In genomic region chr9:137412431-137412830, GRCh38 we compare ENCODE assay signal across 15 cellular contexts. TPM values are rescaled to one million over a fixed set of nuclear protein-coding genes. Genes with fewer than 3 reads are reported as not detected.
DNase-seq lines count a peak whose midpoint lies in the region; TF ChIP-seq lines count a peak whose summit lies in the region.
"Had no signal": no experiment of that assay in that cellular context is flagged by ENCODE, and none has a peak within 500 bp of the region (broad histone marks: within the 10 kb centered on the region; RNA-seq: fewer than 3 reads in every experiment).

No MANE protein-coding gene starts in this region.

- H2BK120ac ChIP-seq in mesendoderm (ENCODE audit: low read depth, low read length): no peak overlapping the region

- H3K56ac ChIP-seq in mesendoderm (ENCODE audit: low read length): no peak overlapping the region

- H3K4me2 ChIP-seq in DOHH2 (ENCODE audit: low read length) (peak overlapping the region; percentile 69), mesendoderm (ENCODE audit: low read length) (no peak overlapping the region)

- peak overlapping the region in 1 of 3 donors; percentile 8 for H3K9ac ChIP-seq in skeletal muscle tissue (ENCODE audit: low read depth in 1 of 3, low read length in 3 of 3)
- no peak overlapping the region for H3K9ac ChIP-seq in mesendoderm (ENCODE audit: low read length)

- no peak overlapping the region for H2BK5ac ChIP-seq in mesendoderm (ENCODE audit: low read length)

- H3K4me1 Mint-ChIP-seq in Calu3 (ENCODE audit: low read depth, unreplicated experiment): no peaks in the 10 kb centered on the region
- H3K4me1 Mint-ChIP-seq: neural crest cell had no signal

- H3K27me3 ChIP-seq in DOHH2 (ENCODE audit: control insufficient read depth, low read length): peaks cover 5% of the 10 kb centered on the region
- no peaks in the 10 kb centered on the region for H3K27me3 ChIP-seq in skeletal muscle tissue (ENCODE audit: control insufficient read depth in 3 of 3, insufficient read depth in 3 of 3, low read length in 3 of 3)
- H3K27me3 ChIP-seq in mesendoderm (ENCODE audit: insufficient read depth, low read length, poor library complexity): no peaks in the 10 kb centered on the region

- peak overlapping the region; percentile 76 for H3K27ac ChIP-seq in DOHH2 (ENCODE audit: low read depth, low read length)
- peak overlapping the region; percentile 93 for H3K27ac ChIP-seq in RWPE1
- peak overlapping the region; percentile 47 for H3K27ac ChIP-seq in skeletal muscle tissue (ENCODE audit: low read depth, low read length)
- no peak overlapping the region for H3K27ac ChIP-seq in mesendoderm (ENCODE audit: low read depth, low read length)

- no peaks in the 10 kb centered on the region for H3K9me2 ChIP-seq in DOHH2 (replicated peaks; ENCODE audit: control insufficient read depth, low read length)

- H3K79me1 ChIP-seq in mesendoderm (ENCODE audit: low read length): no peaks in the 10 kb centered on the region

- intact Hi-C loops in Calu3 (cut with micrococcal nuclease; ENCODE audit: unreplicated experiment): loop anchor here (10.0 kb wide), 1 partner anchor 118 kb away; no protein-coding TSS in a partner anchor

- H2AK5ac ChIP-seq in mesendoderm (ENCODE audit: low read length): no peak overlapping the region

- H3K4me3 Mint-ChIP-seq in Calu3 (ENCODE audit: low read depth, unreplicated experiment): no peak overlapping the region
- H3K4me3 Mint-ChIP-seq: activated naive CD8-positive, alpha-beta T cell treated with anti-CD3 and anti-CD28 coated beads, Interleukin-2, amount 10 ng/mL, durations not matched to agents 7 days and 5 days; dendritic cell treated with granulocyte-macrophage colony-stimulating factor and Interleukin-4, amounts not matched to agents 40 ng/mL and 50 ng/mL, for 4 days; neural crest cell had no signal

- H3K27ac Mint-ChIP-seq in Calu3 (ENCODE audit: unreplicated experiment): no peak overlapping the region
- H3K27ac Mint-ChIP-seq: activated naive CD8-positive, alpha-beta T cell treated with anti-CD3 and anti-CD28 coated beads, Interleukin-2, amount 10 ng/mL, durations not matched to agents 7 days and 5 days; dendritic cell treated with granulocyte-macrophage colony-stimulating factor and Interleukin-4, amounts not matched to agents 40 ng/mL and 50 ng/mL, for 4 days had no signal

- H3K79me2 ChIP-seq in DOHH2 (ENCODE audit: control insufficient read depth, low read length): peaks cover 42% of the 10 kb centered on the region
- H3K79me2 ChIP-seq in mesendoderm (ENCODE audit: control insufficient read depth, insufficient read depth, low read length): no peaks in the 10 kb centered on the region

- TF ChIP-seq CTCF in DOHH2 (IDR thresholded peaks at IDR 0.05; ENCODE audit: low read depth, low read length, poor library complexity, severe bottlenecking) (no peak), RWPE1 (conservative IDR thresholded peaks at IDR 0.05; ENCODE audit: low read depth) (no peak), fibroblast of mammary gland (conservative IDR thresholded peaks at IDR 0.05; ENCODE audit: control insufficient read depth, insufficient read depth, low read depth, low read length) (no peak), Calu3 (IDR thresholded peaks at IDR 0.05; ENCODE audit: unreplicated experiment) (no peak)

- H3K4ac ChIP-seq in mesendoderm (ENCODE audit: low read depth, low read length): no peak overlapping the region

- peaks cover 13% of the 10 kb centered on the region for H3K36me3 Mint-ChIP-seq in Calu3 (ENCODE audit: insufficient read depth, unreplicated experiment)

- H3F3A ChIP-seq in DOHH2 (ENCODE audit: control insufficient read depth, insufficient read depth): peaks cover 2% of the 10 kb centered on the region; the same call in 1 of the 2 replicates

- no peaks in the 10 kb centered on the region for H3K9me3 Mint-ChIP-seq in Calu3 (ENCODE audit: low read depth, unreplicated experiment)
- H3K9me3 Mint-ChIP-seq: activated naive CD8-positive, alpha-beta T cell treated with anti-CD3 and anti-CD28 coated beads, Interleukin-2, amount 10 ng/mL, durations not matched to agents 7 days and 5 days; dendritic cell treated with granulocyte-macrophage colony-stimulating factor and Interleukin-4, amounts not matched to agents 40 ng/mL and 50 ng/mL, for 4 days; neural crest cell had no signal

- H3K23ac ChIP-seq in mesendoderm (ENCODE audit: low read length): no peak overlapping the region

- no peak overlapping the region for H3K18ac ChIP-seq in mesendoderm (ENCODE audit: low read length)

- BruUV-seq in Calu3 (replicated peaks; lab: Mats Ljungman, UMichigan): no TSS peak

- H3K27me3 Mint-ChIP-seq in Calu3 (ENCODE audit: unreplicated experiment): no peaks in the 10 kb centered on the region
- H3K27me3 Mint-ChIP-seq: activated naive CD8-positive, alpha-beta T cell treated with anti-CD3 and anti-CD28 coated beads, Interleukin-2, amount 10 ng/mL, durations not matched to agents 7 days and 5 days had no signal

- H3K4me1 ChIP-seq in DOHH2 (ENCODE audit: control insufficient read depth, low read length) (peaks cover 58% of the 10 kb centered on the region), skeletal muscle tissue (ENCODE audit: control insufficient read depth in 3 of 3, insufficient read depth in 3 of 3, low read length in 3 of 3) (peaks cover 11 to 31% (median 17%) of the 10 kb centered on the region in 3 donors), mesendoderm (ENCODE audit: control insufficient read depth, low read depth, low read length) (no peaks in the 10 kb centered on the region)

- no CpG with 5 or more reads among the region's 10 CpGs for WGBS in mesendoderm (ENCODE audit: extremely low coverage, insufficient coverage, low lambda C conversion rate)

- CTCF ChIA-PET in RWPE1 (lab: Yijun Ruan, JAX) (interaction anchor here (0.7 to 2.3 kb wide), 4 partner anchors 10 to 109 kb away, joined by 4 to 16 read pairs (median 5); partner anchors contain the start of genes EXD3 and NOXA1), Calu3 (lab: Charles Lee) (interaction anchor here (1.7 kb wide), 1 partner anchor 11 kb away, joined by 8 read pairs; the partner anchor contains the start of genes EXD3 and NOXA1)

- H3K36me3 ChIP-seq in DOHH2 (ENCODE audit: control insufficient read depth, low read length): no peaks in the 10 kb centered on the region; the same call in 1 of the 2 replicates
- no peaks in the 10 kb centered on the region for H3K36me3 ChIP-seq in skeletal muscle tissue (ENCODE audit: control insufficient read depth in 3 of 3, insufficient read depth in 3 of 3, low read length in 3 of 3)
- H3K36me3 ChIP-seq in mesendoderm (ENCODE audit: control insufficient read depth, insufficient read depth, low read length): no peaks in the 10 kb centered on the region

- peak overlapping the region; percentile 28 for H3K4me3 ChIP-seq in DOHH2 (ENCODE audit: low read length)
- no peak overlapping the region for H3K4me3 ChIP-seq in fibroblast of mammary gland (ENCODE audit: control insufficient read depth, low read depth, low read length)
- H3K4me3 ChIP-seq in skeletal muscle tissue (ENCODE audit: low read length in 3 of 3): no peak overlapping the region
- H3K4me3 ChIP-seq in mesendoderm (ENCODE audit: low read length): no peak overlapping the region

- no peak overlapping the region for H4K5ac ChIP-seq in mesendoderm (ENCODE audit: low read length)

- no peak overlapping the region for H2BK15ac ChIP-seq in mesendoderm (replicated peaks; ENCODE audit: low read depth)

- H4K20me1 ChIP-seq in DOHH2 (ENCODE audit: control insufficient read depth, insufficient read depth, low read depth, low read length): peaks cover 2% of the 10 kb centered on the region; the same call in 1 of the 2 replicates

- H4K8ac ChIP-seq in mesendoderm (ENCODE audit: low read depth, low read length): no peak overlapping the region

- POLR2A ChIA-PET in RWPE1 (lab: Yijun Ruan, JAX; ENCODE audit: low non-redundant PET): interaction anchor here (1.2 to 1.8 kb wide), 2 partner anchors 10 to 111 kb away, joined by 5 read pairs; partner anchors contain the start of genes EXD3, NOXA1 and NRARP

- H3K9me3 ChIP-seq in DOHH2 (ENCODE audit: control insufficient read depth, insufficient read depth, low read length) (no peaks in the 10 kb centered on the region), skeletal muscle tissue (ENCODE audit: control insufficient read depth in 3 of 3, low read length in 3 of 3) (no peaks in the 10 kb centered on the region)

- DNase-seq in RWPE1 (ENCODE audit: low spot score): peak; percentile 34
- DNase-seq in fibroblast of mammary gland (ENCODE audit: low read depth): peak; percentile 49
- DNase-seq in C1 segment of cervical spinal cord (lab: John Stamatoyannopoulos, UW): no peak
- no peak for DNase-seq in Calu3
- no peak for DNase-seq in occipital lobe (lab: John Stamatoyannopoulos, UW)
- DNase-seq in mesendoderm: no peak
- DNase-seq: H7, NCI-H1105 treated with DMSO at 0.1 percent for 48 hours, NCI-H510A treated with DMSO at 0.1 percent for 48 hours had no signal

RNA-seq across cellular contexts. Expression of gene EXD3, which starts 10.5 kb away (rescaled TPM):
- total RNA-seq in skeletal muscle tissue: 8.4 TPM
- 13.2 and 15.3 TPM in 2 replicates for total RNA-seq in Calu3 (2022)
- total RNA-seq in occipital lobe: 14.2 TPM
- 2.0 TPM for polyA plus RNA-seq in mesendoderm (2013, experiment 1 of 2)
- 2.0 TPM for polyA plus RNA-seq in mesendoderm (2013, experiment 2 of 2)

RNA-seq across cellular contexts. Expression of gene NOXA1, which starts 10.8 kb away (rescaled TPM):
- 0.52 TPM for total RNA-seq in skeletal muscle tissue
- total RNA-seq in Calu3 (2022): 12.0 and 12.3 TPM in 2 replicates
- 2.0 TPM for total RNA-seq in occipital lobe
- polyA plus RNA-seq in mesendoderm (2013, experiment 1 of 2): 0.03 TPM
- polyA plus RNA-seq in mesendoderm (2013, experiment 2 of 2): 0.03 TPM
- total RNA-seq: fibroblast of villous mesenchyme had no signal

RNA-seq across cellular contexts. Expression of gene ENTPD8, which starts 28.7 kb away (rescaled TPM):
- total RNA-seq in skeletal muscle tissue: not detected
- total RNA-seq in Calu3 (2022): 0.97 and 1.6 TPM in 2 replicates
- 0.16 TPM for total RNA-seq in occipital lobe
- polyA plus RNA-seq in mesendoderm (2013, experiment 1 of 2): 0.07 TPM
- polyA plus RNA-seq in mesendoderm (2013, experiment 2 of 2): 0.04 TPM
- total RNA-seq: activated naive CD8-positive, alpha-beta T cell treated with anti-CD3 and anti-CD28 coated beads, Interleukin-2, amount 10 ng/mL, durations not matched to agents 7 days and 5 days had no signal

RNA-seq across cellular contexts. Expression of gene NSMF, which starts 46.7 kb away (rescaled TPM):
- 4.2 TPM for total RNA-seq in skeletal muscle tissue
- 31.6 and 38.3 TPM in 2 replicates for total RNA-seq in Calu3 (2022)
- 35.7 TPM for total RNA-seq in occipital lobe
- polyA plus RNA-seq in mesendoderm (2013, experiment 1 of 2): 27.2 TPM
- 28.2 TPM for polyA plus RNA-seq in mesendoderm (2013, experiment 2 of 2)

Comparison
In these comparisons a context has a peak if more than half of its experiments do, and no peak if none do; other contexts are left out.
1. DNase-seq: peak in RWPE1 (single experiment) and fibroblast of mammary gland (single experiment); none in C1 segment of cervical spinal cord (0 of 14), Calu3 (single experiment), occipital lobe (single experiment) and mesendoderm (single experiment).